23 cellular contexts compared by ENCODE assay signal in the genomic region with DNA sequence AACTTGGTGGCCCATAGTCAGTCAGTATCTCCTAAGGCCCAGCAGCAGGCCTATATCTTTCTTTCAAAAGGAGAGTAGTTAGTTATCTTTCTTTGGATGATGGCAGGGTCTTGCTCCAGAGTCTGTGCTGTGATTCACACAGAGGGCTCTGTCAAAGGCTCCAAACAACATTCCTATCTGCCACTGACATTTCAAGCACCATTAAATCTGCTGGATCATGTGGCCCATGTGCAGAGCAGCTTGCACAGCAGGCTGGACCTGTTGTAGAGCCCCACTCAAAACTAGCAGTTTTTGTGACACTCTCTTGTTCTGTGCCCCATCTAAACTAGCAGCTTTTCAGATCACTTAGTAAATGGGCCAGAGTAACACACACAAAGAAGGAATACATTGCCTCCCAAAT.
DNase-seq lines count a peak whose midpoint lies in the region; ATAC-seq and TF ChIP-seq lines count a peak whose summit lies in the region.
"Had no signal": no experiment of that assay in that cellular context is flagged by ENCODE, and none has a peak within 500 bp of the region (broad histone marks: within the 10 kb centered on the region; RNA-seq: fewer than 3 reads in every experiment).

No MANE protein-coding gene starts in this region.

- no peak overlapping the region for H3K27ac ChIP-seq in psoas muscle
- H3K27ac ChIP-seq: adrenal gland, esophagus muscularis mucosa, gastroesophageal sphincter had no signal

- no peaks in the 10 kb centered on the region for H3K4me1 ChIP-seq in psoas muscle
- H3K4me1 ChIP-seq: adrenal gland, esophagus muscularis mucosa, gastroesophageal sphincter had no signal

- ATAC-seq in psoas muscle = peak; percentile 31 to 55 (median 42)
- ATAC-seq: gastroesophageal sphincter had no signal

- no peak for TF ChIP-seq POLR2A in lower leg skin (IDR thresholded peaks at IDR 0.05)

- DNase-seq in NCI-H82 (lab: John Stamatoyannopoulos, UW) (peak; percentile 31), NCI-H82 treated with DMSO at 0.1 percent for 48 hours (lab: John Stamatoyannopoulos, UW; ENCODE audit: unreplicated experiment) (no peak), amniotic epithelial cell (ENCODE audit: low read depth) (peak; percentile 52), islet precursor cell (peak; percentile 79), psoas muscle (no peak), lower leg skin (ENCODE audit: low spot score in 2 of 2) (no peak), SHP77 treated with DMSO at 0.1 percent for 48 hours (lab: John Stamatoyannopoulos, UW) (no peak)
- DNase-seq in stimulated activated naive CD4-positive, alpha-beta T cell (lab: John Stamatoyannopoulos, UW) = no peak
- DNase-seq: activated B cell treated with CpG ODN at 0.5 μM for 24 hours; activated CD4-positive, alpha-beta T cell treated with anti-CD3 and anti-CD28 coated beads, Interleukin-2, amount 50 U/mL, for 4 hours; activated naive CD4-positive, alpha-beta T cell treated with anti-CD3 and anti-CD28 coated beads for 36 hours; adrenal gland; AML-193; CD4-positive, alpha-beta T cell; effector CD8-positive, alpha-beta T cell; GOT3; HFFc6; Kasumi-1; NCI-H1436 treated with DMSO at 0.1 percent for 48 hours; NK-92 treated with Interleukin-12 subunit alpha and Interleukin-12 subunit beta, amount 100 ng/mL, for 24 hours; SHP77 had no signal

- peaks cover 5 to 90% of the 10 kb centered on the region in 2 donors for H3K36me3 ChIP-seq in psoas muscle (ENCODE audit: insufficient read depth in 1 of 2, low read depth in 1 of 2)
- H3K36me3 ChIP-seq: adrenal gland had no signal

- H3K4me3 ChIP-seq in psoas muscle (no peak overlapping the region), lower leg skin (ENCODE audit: low read depth, poor library complexity, severe bottlenecking) (no peak overlapping the region)
- H3K4me3 ChIP-seq: adrenal gland, esophagus muscularis mucosa, gastroesophageal sphincter had no signal

- TF ChIP-seq CTCF in psoas muscle (IDR thresholded peaks at IDR 0.05) = no peak
- no peak for TF ChIP-seq CTCF in lower leg skin (IDR thresholded peaks at IDR 0.05)

- H3K27me3 ChIP-seq in psoas muscle (ENCODE audit: insufficient read depth in 3 of 3, low read length in 2 of 3) = no peaks in the 10 kb centered on the region
- H3K27me3 ChIP-seq: adrenal gland, esophagus muscularis mucosa, gastroesophageal sphincter had no signal

- intact Hi-C loops in psoas muscle (cut with DNase I) (no loop called here), lower leg skin (cut with DNase I; ENCODE audit: low total_unique reads) (no loop called here)

- H3K9me3 ChIP-seq in psoas muscle = no peaks in the 10 kb centered on the region
- H3K9me3 ChIP-seq: adrenal gland, esophagus muscularis mucosa, gastroesophageal sphincter had no signal

Comparison
In these comparisons a context has a peak if more than half of its experiments do, and no peak if none do; other contexts are left out.
1. DNase-seq: peak in NCI-H82 (single experiment), amniotic epithelial cell (single experiment) and islet precursor cell (single experiment); none in NCI-H82 treated with DMSO at 0.1 percent for 48 hours (single experiment), psoas muscle (0 of 2), stimulated activated naive CD4-positive, alpha-beta T cell (0 of 6), lower leg skin (0 of 2) and SHP77 treated with DMSO at 0.1 percent for 48 hours (single experiment).